ENCODE assay signal across 9 cellular contexts in genomic region chr10:25934673-25935139, GRCh38. TPM values are rescaled to one million over a fixed set of nuclear protein-coding genes. Genes with fewer than 3 reads are reported as not detected.
A peak's percentile ranks its signal among the peaks of the same experiment; 100 is the strongest.
DNase-seq lines count a peak whose midpoint lies in the region; ATAC-seq, FAIRE-seq and TF ChIP-seq lines count a peak whose summit lies in the region.
"Had no signal": no experiment of that assay in that cellular context is flagged by ENCODE, and none has a peak within 500 bp of the region (broad histone marks: within the 10 kb centered on the region; RNA-seq: fewer than 3 reads in every experiment).

No MANE protein-coding gene starts in this region.

- H3K27me3 ChIP-seq in bronchial epithelial cell (ENCODE audit: control insufficient read depth, insufficient read depth, low read length) = peaks cover 12% of the 10 kb centered on the region

- peak; percentile 53 for TF ChIP-seq CTCF in bronchial epithelial cell (IDR thresholded peaks at IDR 0.05; ENCODE audit: insufficient read depth, low read length, severe bottlenecking)

- peaks cover 0 to 3% (median 0%) of the 10 kb centered on the region in 3 donors for H3K4me1 Mint-ChIP-seq in IgD-negative memory B cell
- peaks cover 7 to 13% (median 10%) of the 10 kb centered on the region in 3 donors for H3K4me1 Mint-ChIP-seq in naive B cell

- H3K27me3 Mint-ChIP-seq in IgD-negative memory B cell (peaks cover 19% of the 10 kb centered on the region), naive B cell (peaks cover 26 to 27% (median 26%) of the 10 kb centered on the region in 3 donors)

- H3K4me3 ChIP-seq in bronchial epithelial cell (ENCODE audit: low read depth, low read length) = no peak overlapping the region

- H3K4me3 Mint-ChIP-seq in IgD-negative memory B cell = peak overlapping the region in 3 of 4 donors; percentile 47 to 82 (median 64)
- H3K4me3 Mint-ChIP-seq in naive B cell = peak overlapping the region; percentile 88 to 97 (median 92)

- peak; percentile 31 for DNase-seq in activated CD4-positive, alpha-beta T cell treated with anti-CD3 and anti-CD28 coated beads for 48 hours
- no peak for DNase-seq in activated CD4-positive, alpha-beta T cell treated with anti-CD3 and anti-CD28 coated beads, Interleukin-2, amount 50 U/mL, for 1 hour
- no peak for DNase-seq in bronchial epithelial cell (ENCODE audit: low read depth)
- peak; percentile 30 for DNase-seq in naive B cell

- no peaks in the 10 kb centered on the region for H3K36me3 Mint-ChIP-seq in IgD-negative memory B cell
- H3K36me3 Mint-ChIP-seq in naive B cell = no peaks in the 10 kb centered on the region

- H3K27ac Mint-ChIP-seq in IgD-negative memory B cell = no peak overlapping the region
- H3K27ac Mint-ChIP-seq in naive B cell = peak overlapping the region in 5 of 6 donors; percentile 21 to 82 (median 72)

- H3K9me3 Mint-ChIP-seq in IgD-negative memory B cell (peaks cover 0 to 3% (median 0%) of the 10 kb centered on the region in 3 donors), naive B cell (no peaks in the 10 kb centered on the region)

- peak; percentile 91 to 92 for ATAC-seq in naive B cell (ENCODE audit: low read depth in 2 of 2)
- ATAC-seq in GM21447 (IDR thresholded peaks at IDR 0.05; ENCODE audit: unreplicated experiment) = no peak
- ATAC-seq in GM19035 (IDR thresholded peaks at IDR 0.05; ENCODE audit: unreplicated experiment) = no peak
- no peak for ATAC-seq in activated CD4-positive, CD25-positive, alpha-beta regulatory T cell treated with anti-CD3 and anti-CD28 coated beads, Interleukin-2, amount 50 U/mL, for 24 hours

- no peak for FAIRE-seq in bronchial epithelial cell (lab: Jason Lieb, UNC)

- no peaks in the 10 kb centered on the region for H3K36me3 ChIP-seq in bronchial epithelial cell (ENCODE audit: control insufficient read depth, insufficient read depth, low read length)

RNA-seq across cellular contexts. Expression of gene MYO3A, which starts 0.7 kb away (rescaled TPM):
- polyA plus RNA-seq in IgD-negative memory B cell (0.15 TPM), naive B cell (ENCODE audit: low read depth in 6 of 6) (1 to 10 TPM in 2 of 6 donors, under 1 TPM in 3, not detected in 1; 0.38 to 1.4 (median 0.79) TPM)
- not detected in 2 replicates for total RNA-seq in bronchial epithelial cell
- total RNA-seq: T-helper 2 cell treated with Interferon-gamma antibody and Interleukin-4, amounts not matched to agents 100 ng/mL and 5 ng/mL, for 36 hours had no signal

Comparison
In these comparisons a context has a peak if more than half of its experiments do, and no peak if none do; other contexts are left out.
1. DNase-seq: peak in activated CD4-positive, alpha-beta T cell treated with anti-CD3 and anti-CD28 coated beads for 48 hours (single experiment) and naive B cell (single experiment); none in activated CD4-positive, alpha-beta T cell treated with anti-CD3 and anti-CD28 coated beads, Interleukin-2, amount 50 U/mL, for 1 hour (single experiment) and bronchial epithelial cell (single experiment).
2. H3K27ac Mint-ChIP-seq: peak in naive B cell (5 of 6); none in IgD-negative memory B cell (0 of 3).
3. ATAC-seq: peak in naive B cell (2 of 2); none in GM21447 (single experiment), GM19035 (single experiment) and activated CD4-positive, CD25-positive, alpha-beta regulatory T cell treated with anti-CD3 and anti-CD28 coated beads, Interleukin-2, amount 50 U/mL, for 24 hours (0 of 2).